Comparison of ENCODE assay signal across 14 cellular contexts in the genomic region with DNA sequence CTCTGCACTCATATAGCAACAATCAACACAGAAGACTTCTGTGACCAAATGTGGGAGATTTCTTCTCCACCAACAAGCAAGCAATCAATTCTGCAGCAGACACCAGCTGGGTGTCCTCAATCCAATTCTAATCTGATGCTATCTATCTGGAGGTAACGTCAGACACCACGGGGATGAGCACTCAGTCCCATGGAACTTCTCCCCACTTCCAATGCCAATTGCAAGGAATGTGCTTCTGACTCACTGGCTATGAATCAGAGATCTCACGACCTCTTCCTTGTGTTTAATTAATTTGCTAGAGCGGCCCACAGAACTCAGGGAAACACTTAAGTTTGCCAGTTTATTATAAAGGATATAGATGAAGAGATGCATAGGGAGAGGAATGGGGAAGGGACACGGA.
DNase-seq lines count a peak whose midpoint lies in the region; ATAC-seq, FAIRE-seq and TF ChIP-seq lines count a peak whose summit lies in the region.
"Had no signal": no experiment of that assay in that cellular context is flagged by ENCODE, and none has a peak within 500 bp of the region (broad histone marks: within the 10 kb centered on the region; RNA-seq: fewer than 3 reads in every experiment).

No MANE protein-coding gene starts in this region.

- POLR2A ChIA-PET in endothelial cell of umbilical vein (lab: Charles Lee) (no interaction called here), T-cell (lab: Charles Lee) (no interaction called here)
- POLR2A ChIA-PET in naive thymus-derived CD4-positive, alpha-beta T cell (lab: Charles Lee): no interaction called here

- TF ChIP-seq CTCF in endothelial cell of umbilical vein (IDR thresholded peaks at IDR 0.05; ENCODE audit: extremely low read depth in 1 of 2, insufficient read depth in 1 of 2, low read depth in 1 of 2, low read length in 2 of 2) (no peak), osteoblast (IDR thresholded peaks at IDR 0.05; ENCODE audit: extremely low read depth, low read depth, low read length) (no peak), lower lobe of right lung (IDR thresholded peaks at IDR 0.05) (no peak)

- H3K9ac ChIP-seq in endothelial cell of umbilical vein (replicated peaks; ENCODE audit: extremely low read depth, insufficient read depth, low read length): no peak overlapping the region

- H3K36me3 ChIP-seq in endothelial cell of umbilical vein (ENCODE audit: control insufficient read depth in 2 of 2, extremely low read depth in 1 of 2, insufficient read depth in 2 of 2, low read length in 2 of 2) (no peaks in the 10 kb centered on the region), osteoblast (ENCODE audit: insufficient read depth, low read length) (no peaks in the 10 kb centered on the region), lower lobe of right lung (no peaks in the 10 kb centered on the region)
- H3K36me3 ChIP-seq in naive thymus-derived CD4-positive, alpha-beta T cell (ENCODE audit: control insufficient read depth in 2 of 3, insufficient read depth in 3 of 3, low read length in 3 of 3): no peaks in the 10 kb centered on the region

- peak; percentile 93 for DNase-seq in EL
- peak; percentile 43 for DNase-seq in RCC 7860 (ENCODE audit: low spot score)
- peak; percentile 31 for DNase-seq in endothelial cell of umbilical vein (ENCODE audit: low read depth, low spot score)
- peak; percentile 77 for DNase-seq in osteoblast (ENCODE audit: insufficient read length, low spot score, missing footprints)
- no peak for DNase-seq in naive thymus-derived CD4-positive, alpha-beta T cell
- no peak for DNase-seq in T-cell
- DNase-seq in lower lobe of right lung: no peak
- DNase-seq in putamen (ENCODE audit: low spot score): no peak
- DNase-seq: activated CD4-positive, alpha-beta T cell treated with anti-CD3 and anti-CD28 coated beads, Interleukin-2, amount 50 U/mL, for 48 hours; activated gamma-delta T cell; Caco-2; cerebellar nuclear complex; testis had no signal

- CTCF ChIA-PET in endothelial cell of umbilical vein (lab: Charles Lee) (interaction anchor here (0.6 to 0.9 kb wide), 2 partner anchors 252 to 255 kb away, joined by 3 read pairs; no protein-coding TSS in a partner anchor), T-cell (lab: Charles Lee) (no interaction called here)
- CTCF ChIA-PET in naive thymus-derived CD4-positive, alpha-beta T cell (lab: Charles Lee): no interaction called here

- no peaks in the 10 kb centered on the region for H3K9me1 ChIP-seq in endothelial cell of umbilical vein (replicated peaks; ENCODE audit: control insufficient read depth, extremely low read depth, insufficient read depth, low read length)

- no peak overlapping the region for H3K27ac Mint-ChIP-seq in naive thymus-derived CD4-positive, alpha-beta T cell
- H3K27ac Mint-ChIP-seq in T-cell: no peak overlapping the region
- H3K27ac Mint-ChIP-seq: natural killer cell treated with Interleukin-12 subunit alpha and Interleukin-12 subunit beta and Interleukin-15 and Interleukin-18, amount 100 ng/mL, for 72 hours had no signal

- FAIRE-seq in RCC 7860 (lab: Jason Lieb, UNC) (peak; percentile 20), endothelial cell of umbilical vein (lab: Jason Lieb, UNC) (no peak)

- no peak overlapping the region for H3K4me3 Mint-ChIP-seq in naive thymus-derived CD4-positive, alpha-beta T cell
- no peak overlapping the region for H3K4me3 Mint-ChIP-seq in T-cell
- H3K4me3 Mint-ChIP-seq: natural killer cell treated with Interleukin-12 subunit alpha and Interleukin-12 subunit beta and Interleukin-15 and Interleukin-18, amount 100 ng/mL, for 72 hours had no signal

- H3K9me3 Mint-ChIP-seq in naive thymus-derived CD4-positive, alpha-beta T cell: no peaks in the 10 kb centered on the region
- no peaks in the 10 kb centered on the region for H3K9me3 Mint-ChIP-seq in T-cell
- H3K9me3 Mint-ChIP-seq: natural killer cell treated with Interleukin-12 subunit alpha and Interleukin-12 subunit beta and Interleukin-15 and Interleukin-18, amount 100 ng/mL, for 72 hours had no signal

- no TSS peak for BruUV-seq in endothelial cell of umbilical vein (replicated peaks; lab: Mats Ljungman, UMichigan)

- no peak for TF ChIP-seq POLR2A in endothelial cell of umbilical vein (IDR thresholded peaks at IDR 0.05; ENCODE audit: low read depth, low read length)

- ATAC-seq in naive thymus-derived CD4-positive, alpha-beta T cell: no peak
- no peak for ATAC-seq in T-cell (replicated peaks in 1 of 4)
- no peak for ATAC-seq in lower lobe of right lung
- ATAC-seq: natural killer cell treated with Interleukin-12 subunit alpha and Interleukin-12 subunit beta and Interleukin-15 and Interleukin-18, amount 100 ng/mL, for 72 hours had no signal

- H3K4me1 ChIP-seq in endothelial cell of umbilical vein (ENCODE audit: control insufficient read depth, extremely low read depth, insufficient read depth, low read length): peaks cover 3% of the 10 kb centered on the region
- H3K4me1 ChIP-seq in osteoblast (ENCODE audit: insufficient read depth, low read length): peaks cover 13% of the 10 kb centered on the region
- no peaks in the 10 kb centered on the region for H3K4me1 ChIP-seq in naive thymus-derived CD4-positive, alpha-beta T cell (ENCODE audit: control insufficient read depth in 2 of 2, insufficient read depth in 2 of 2, low read length in 2 of 2)
- H3K4me1 ChIP-seq in lower lobe of right lung: no peaks in the 10 kb centered on the region
- H3K4me1 ChIP-seq: testis had no signal

- H3K4me2 ChIP-seq in endothelial cell of umbilical vein (ENCODE audit: insufficient read depth, low read length): no peak overlapping the region
- peak overlapping the region; percentile 5 for H3K4me2 ChIP-seq in osteoblast (ENCODE audit: insufficient read depth, low read length)

- H3K27me3 ChIP-seq in endothelial cell of umbilical vein (ENCODE audit: control insufficient read depth in 2 of 2, insufficient read depth in 2 of 2, low read length in 2 of 2) (no peaks in the 10 kb centered on the region), osteoblast (ENCODE audit: insufficient read depth, low read length) (peaks cover 3% of the 10 kb centered on the region), lower lobe of right lung (ENCODE audit: low read depth) (peaks cover 4% of the 10 kb centered on the region)
- no peaks in the 10 kb centered on the region for H3K27me3 ChIP-seq in naive thymus-derived CD4-positive, alpha-beta T cell (ENCODE audit: control insufficient read depth in 2 of 2, insufficient read depth in 2 of 2, low read length in 2 of 2)
- H3K27me3 ChIP-seq: testis had no signal

- H3K4me3 ChIP-seq in endothelial cell of umbilical vein (replicated peaks in 1 of 3; ENCODE audit: insufficient read depth in 1 of 3, low read depth in 1 of 3, low read length in 3 of 3): no peak overlapping the region
- no peak overlapping the region for H3K4me3 ChIP-seq in osteoblast (ENCODE audit: insufficient read depth, low read length)
- H3K4me3 ChIP-seq in naive thymus-derived CD4-positive, alpha-beta T cell (ENCODE audit: low read length): no peak overlapping the region
- H3K4me3 ChIP-seq in lower lobe of right lung: no peak overlapping the region
- H3K4me3 ChIP-seq: testis had no signal

- no peaks in the 10 kb centered on the region for H3K79me2 ChIP-seq in endothelial cell of umbilical vein (ENCODE audit: control insufficient read depth, insufficient read depth, low read length)
- H3K79me2 ChIP-seq in osteoblast (ENCODE audit: insufficient read depth, low read length): no peaks in the 10 kb centered on the region

- dilution Hi-C loops in endothelial cell of umbilical vein (cut with MboI; ENCODE audit: extremely low pct_ligation_motif_present, low sequenced_read_pairs): no loop called here

- H2AFZ ChIP-seq in endothelial cell of umbilical vein (ENCODE audit: low read depth, low read length) (no peak overlapping the region), osteoblast (ENCODE audit: low read length) (no peak overlapping the region)

- peaks cover 0 to 5% (median 0%) of the 10 kb centered on the region in 7 donors for H3K4me1 Mint-ChIP-seq in naive thymus-derived CD4-positive, alpha-beta T cell
- H3K4me1 Mint-ChIP-seq in T-cell: peaks cover 0 to 2% (median 0%) of the 10 kb centered on the region in 3 donors

- intact Hi-C loops in endothelial cell of umbilical vein (cut with micrococcal nuclease) (no loop called here), lower lobe of right lung (cut with DNase I) (no loop called here)
- intact Hi-C loops in naive thymus-derived CD4-positive, alpha-beta T cell (cut with micrococcal nuclease): no loop called here

- H3K27ac ChIP-seq in endothelial cell of umbilical vein (ENCODE audit: insufficient read depth, low read depth, low read length) (no peak overlapping the region), osteoblast (ENCODE audit: low read depth, low read length) (no peak overlapping the region), lower lobe of right lung (no peak overlapping the region)
- H3K27ac ChIP-seq in naive thymus-derived CD4-positive, alpha-beta T cell (ENCODE audit: low read depth, low read length): no peak overlapping the region
- H3K27ac ChIP-seq: testis had no signal

- H4K20me1 ChIP-seq in endothelial cell of umbilical vein (replicated peaks; ENCODE audit: control insufficient read depth, extremely low read depth, insufficient read depth, low read length) (no peaks in the 10 kb centered on the region), osteoblast (ENCODE audit: insufficient read depth, low read length) (no peaks in the 10 kb centered on the region)

- no peaks in the 10 kb centered on the region for H3K36me3 Mint-ChIP-seq in naive thymus-derived CD4-positive, alpha-beta T cell
- no peaks in the 10 kb centered on the region for H3K36me3 Mint-ChIP-seq in T-cell
- H3K36me3 Mint-ChIP-seq: natural killer cell treated with Interleukin-12 subunit alpha and Interleukin-12 subunit beta and Interleukin-15 and Interleukin-18, amount 100 ng/mL, for 72 hours had no signal

- peaks cover 0 to 18% (median 0%) of the 10 kb centered on the region in 5 donors for H3K27me3 Mint-ChIP-seq in naive thymus-derived CD4-positive, alpha-beta T cell
- H3K27me3 Mint-ChIP-seq in T-cell: peaks cover 2 to 13% of the 10 kb centered on the region in 2 donors

- H3K9me3 ChIP-seq in endothelial cell of umbilical vein (replicated peaks; ENCODE audit: control insufficient read depth, insufficient read depth, low read length): no peaks in the 10 kb centered on the region
- no peaks in the 10 kb centered on the region for H3K9me3 ChIP-seq in osteoblast (ENCODE audit: low read depth, low read length)
- no peaks in the 10 kb centered on the region for H3K9me3 ChIP-seq in naive thymus-derived CD4-positive, alpha-beta T cell (ENCODE audit: control insufficient read depth in 2 of 3, low read length in 3 of 3)
- no peaks in the 10 kb centered on the region for H3K9me3 ChIP-seq in lower lobe of right lung
- H3K9me3 ChIP-seq: Caco-2, testis had no signal

TF ChIP-seq in endothelial cell of umbilical vein, 7 proteins besides CTCF, POLR2A, EP300 and RAD21 (continues in another document):
- TF ChIP-seq POLR2AphosphoS5 (IDR thresholded peaks at IDR 0.05; ENCODE audit: insufficient read depth, low read depth, low read length) (no peak), EZH2 (IDR thresholded peaks at IDR 0.05; ENCODE audit: borderline replicate concordance, low read depth, low read length, severe bottlenecking) (no peak), FOS (IDR thresholded peaks at IDR 0.05; ENCODE audit: borderline replicate concordance, insufficient read depth, low read length) (peak; percentile 81), GATA2 (IDR thresholded peaks at IDR 0.05; ENCODE audit: insufficient read depth, insufficient read length, low read depth, low read length) (peak; percentile 33)

Comparison
In these comparisons a context has a peak if more than half of its experiments do, and no peak if none do; other contexts are left out.
1. DNase-seq: peak in EL (single experiment), RCC 7860 (single experiment), endothelial cell of umbilical vein (single experiment) and osteoblast (single experiment); none in naive thymus-derived CD4-positive, alpha-beta T cell (0 of 9), T-cell (0 of 34), lower lobe of right lung (single experiment) and putamen (single experiment).